Comparison of ENCODE assay signal across 8 cellular contexts in genomic region chr5:170151105-170151831, GRCh38. TPM values are rescaled to one million over a fixed set of nuclear protein-coding genes. Genes with fewer than 3 reads are reported as not detected.
A peak's percentile ranks its signal among the peaks of the same experiment; 100 is the strongest.
DNase-seq lines count a peak whose midpoint lies in the region; ATAC-seq, FAIRE-seq and TF ChIP-seq lines count a peak whose summit lies in the region.

No MANE protein-coding gene starts in this region.

- DNase-seq in NCI-H460 (ENCODE audit: extremely low read depth, low read depth) (peak; percentile 31), fibroblast of mammary gland (ENCODE audit: low read depth) (peak; percentile 9), D721Med (ENCODE audit: insufficient read length, low spot score) (no peak), substantia nigra (lab: John Stamatoyannopoulos, UW) (no peak), NCI-H510A treated with DMSO at 0.1 percent for 48 hours (lab: John Stamatoyannopoulos, UW) (no peak)

- FAIRE-seq in D721Med (lab: Jason Lieb, UNC): no peak

- peak; percentile 53 for ATAC-seq in GM21381 (IDR thresholded peaks at IDR 0.05; ENCODE audit: unreplicated experiment)
- ATAC-seq in stimulated activated memory B cell treated with anti-CD40 and anti-IgM and Interleukin-4, amounts not matched to agents 10 μg/mL and 1 μg/mL and 100 μg/mL, for 72 hours: peak; percentile 57
- no peak for ATAC-seq in GM21367 (IDR thresholded peaks at IDR 0.05; ENCODE audit: unreplicated experiment)

- no peaks in the 10 kb centered on the region for H3K36me3 Mint-ChIP-seq in stimulated activated memory B cell treated with anti-CD40 and anti-IgM and Interleukin-4, amounts not matched to agents 10 μg/mL and 1 μg/mL and 100 μg/mL, for 72 hours

- H3K4me3 ChIP-seq in fibroblast of mammary gland (ENCODE audit: control insufficient read depth, low read depth, low read length): no peak overlapping the region

- TF ChIP-seq CTCF in fibroblast of mammary gland (conservative IDR thresholded peaks at IDR 0.05; ENCODE audit: control insufficient read depth, insufficient read depth, low read depth, low read length): no peak
- TF ChIP-seq CTCF in D721Med (IDR thresholded peaks at IDR 0.05; ENCODE audit: insufficient read depth, missing control alignments): no peak

- H3K9me3 Mint-ChIP-seq in stimulated activated memory B cell treated with anti-CD40 and anti-IgM and Interleukin-4, amounts not matched to agents 10 μg/mL and 1 μg/mL and 100 μg/mL, for 72 hours: no peaks in the 10 kb centered on the region

- H3K4me1 Mint-ChIP-seq in stimulated activated memory B cell treated with anti-CD40 and anti-IgM and Interleukin-4, amounts not matched to agents 10 μg/mL and 1 μg/mL and 100 μg/mL, for 72 hours: peaks cover 6% of the 10 kb centered on the region

- no peak overlapping the region for H3K27ac ChIP-seq in substantia nigra (ENCODE audit: low read depth, low read length, poor library complexity, severe bottlenecking)

- H3K4me3 Mint-ChIP-seq in stimulated activated memory B cell treated with anti-CD40 and anti-IgM and Interleukin-4, amounts not matched to agents 10 μg/mL and 1 μg/mL and 100 μg/mL, for 72 hours: no peak overlapping the region

- H3K27ac Mint-ChIP-seq in stimulated activated memory B cell treated with anti-CD40 and anti-IgM and Interleukin-4, amounts not matched to agents 10 μg/mL and 1 μg/mL and 100 μg/mL, for 72 hours: no peak overlapping the region

- peaks cover 9% of the 10 kb centered on the region for H3K27me3 Mint-ChIP-seq in stimulated activated memory B cell treated with anti-CD40 and anti-IgM and Interleukin-4, amounts not matched to agents 10 μg/mL and 1 μg/mL and 100 μg/mL, for 72 hours

RNA-seq across cellular contexts. Expression of gene FOXI1, which starts 45.6 kb away (rescaled TPM):
- total RNA-seq in NCI-H460 (2014; rRNA removed; shearing (Covaris generic)): not detected in 2 replicates
- polyA plus RNA-seq in NCI-H460 (2014; cell fraction: nucleus; rRNA removed): not detected in 2 replicates

Comparison
In these comparisons a context has a peak if more than half of its experiments do, and no peak if none do; other contexts are left out.
1. DNase-seq: peak in NCI-H460 (single experiment) and fibroblast of mammary gland (single experiment); none in D721Med (single experiment), substantia nigra (0 of 49) and NCI-H510A treated with DMSO at 0.1 percent for 48 hours (single experiment).